ENCODE assay signal across 12 cellular contexts in the genomic region with DNA sequence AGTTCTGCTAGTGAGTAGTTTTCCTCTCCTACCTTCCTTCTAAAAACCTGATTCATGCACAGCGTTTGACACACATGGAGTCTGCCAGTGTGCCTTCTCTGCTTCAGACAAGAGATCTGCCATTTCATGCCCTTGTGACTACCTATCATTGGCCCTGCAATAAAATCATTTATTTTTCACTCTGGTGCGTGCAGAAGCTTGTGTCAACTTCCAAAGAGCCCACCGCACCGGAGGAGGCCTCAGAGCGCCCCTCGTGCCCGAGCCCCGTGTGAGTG. TPM values are rescaled to one million over a fixed set of nuclear protein-coding genes. Genes with fewer than 3 reads are reported as not detected.
DNase-seq lines count a peak whose midpoint lies in the region; ATAC-seq lines count a peak whose summit lies in the region.
"Had no signal": no experiment of that assay in that cellular context is flagged by ENCODE, and none has a peak within 500 bp of the region (broad histone marks: within the 10 kb centered on the region; RNA-seq: fewer than 3 reads in every experiment).

No MANE protein-coding gene starts in this region.

- H3K4me3 Mint-ChIP-seq in activated naive CD4-positive, alpha-beta T cell treated with anti-CD3 and anti-CD28 coated beads, Interleukin-2, amount 50 U/mL, for 24 hours = peak overlapping the region; percentile 6
- no peak overlapping the region for H3K4me3 Mint-ChIP-seq in activated CD4-positive, alpha-beta memory T cell treated with anti-CD3 and anti-CD28 coated beads, Interleukin-2, amount 10 ng/mL, durations not matched to agents 7 days and 5 days
- H3K4me3 Mint-ChIP-seq in immature natural killer cell = no peak overlapping the region
- H3K4me3 Mint-ChIP-seq: B cell had no signal

- peaks cover 28% of the 10 kb centered on the region for H3K36me3 Mint-ChIP-seq in activated naive CD4-positive, alpha-beta T cell treated with anti-CD3 and anti-CD28 coated beads, Interleukin-2, amount 50 U/mL, for 24 hours
- H3K36me3 Mint-ChIP-seq in activated CD4-positive, alpha-beta memory T cell treated with anti-CD3 and anti-CD28 coated beads, Interleukin-2, amount 10 ng/mL, durations not matched to agents 7 days and 5 days (ENCODE audit: low read depth) = peaks cover 77% of the 10 kb centered on the region
- peaks cover 20 to 54% (median 39%) of the 10 kb centered on the region in 3 donors for H3K36me3 Mint-ChIP-seq in immature natural killer cell

- H3K9me3 Mint-ChIP-seq in activated naive CD4-positive, alpha-beta T cell treated with anti-CD3 and anti-CD28 coated beads, Interleukin-2, amount 50 U/mL, for 24 hours = no peaks in the 10 kb centered on the region
- H3K9me3 Mint-ChIP-seq in activated CD4-positive, alpha-beta memory T cell treated with anti-CD3 and anti-CD28 coated beads, Interleukin-2, amount 10 ng/mL, durations not matched to agents 7 days and 5 days = no peaks in the 10 kb centered on the region
- no peaks in the 10 kb centered on the region for H3K9me3 Mint-ChIP-seq in immature natural killer cell

- no peaks in the 10 kb centered on the region for H3K27me3 Mint-ChIP-seq in activated naive CD4-positive, alpha-beta T cell treated with anti-CD3 and anti-CD28 coated beads, Interleukin-2, amount 50 U/mL, for 24 hours
- H3K27me3 Mint-ChIP-seq in activated CD4-positive, alpha-beta memory T cell treated with anti-CD3 and anti-CD28 coated beads, Interleukin-2, amount 10 ng/mL, durations not matched to agents 7 days and 5 days = no peaks in the 10 kb centered on the region
- H3K27me3 Mint-ChIP-seq in immature natural killer cell (ENCODE audit: low read depth in 3 of 3) = peaks cover 12 to 34% (median 22%) of the 10 kb centered on the region in 3 donors
- H3K27me3 Mint-ChIP-seq: B cell had no signal

- H3K9ac ChIP-seq in stomach smooth muscle (ENCODE audit: low read length in 2 of 2) = no peak overlapping the region

- peaks cover 53% of the 10 kb centered on the region for H3K4me1 Mint-ChIP-seq in activated naive CD4-positive, alpha-beta T cell treated with anti-CD3 and anti-CD28 coated beads, Interleukin-2, amount 50 U/mL, for 24 hours
- peaks cover 62% of the 10 kb centered on the region for H3K4me1 Mint-ChIP-seq in activated CD4-positive, alpha-beta memory T cell treated with anti-CD3 and anti-CD28 coated beads, Interleukin-2, amount 10 ng/mL, durations not matched to agents 7 days and 5 days
- H3K4me1 Mint-ChIP-seq in immature natural killer cell = peaks cover 25 to 39% of the 10 kb centered on the region in 2 donors

- no peak overlapping the region for H3K4me3 ChIP-seq in stomach smooth muscle (ENCODE audit: low read length in 2 of 2)

- H3K27ac ChIP-seq in stomach smooth muscle (ENCODE audit: low read length) = peak overlapping the region; percentile 24

- no peaks in the 10 kb centered on the region for H3K9me3 ChIP-seq in stomach smooth muscle (ENCODE audit: control insufficient read depth in 2 of 2, low read length in 2 of 2)

- H3K36me3 ChIP-seq in stomach smooth muscle (ENCODE audit: control insufficient read depth in 2 of 2, insufficient read depth in 2 of 2, low read length in 2 of 2) = peaks cover 64 to 67% of the 10 kb centered on the region in 2 donors

- peak overlapping the region; percentile 6 for H3K27ac Mint-ChIP-seq in activated naive CD4-positive, alpha-beta T cell treated with anti-CD3 and anti-CD28 coated beads, Interleukin-2, amount 50 U/mL, for 24 hours
- H3K27ac Mint-ChIP-seq in activated CD4-positive, alpha-beta memory T cell treated with anti-CD3 and anti-CD28 coated beads, Interleukin-2, amount 10 ng/mL, durations not matched to agents 7 days and 5 days = peak overlapping the region; percentile 66
- peak overlapping the region in 5 of 6 donors; percentile 25 to 71 (median 69) for H3K27ac Mint-ChIP-seq in immature natural killer cell

- peaks cover 57% of the 10 kb centered on the region for H3K4me1 ChIP-seq in stomach smooth muscle (ENCODE audit: control insufficient read depth, insufficient read depth, low read length)

- DNase-seq in activated naive CD4-positive, alpha-beta T cell treated with Interleukin-2 at 50 U/mL for 16 hours = no peak
- DNase-seq in activated CD4-positive, alpha-beta memory T cell treated with anti-CD3 and anti-CD28 coated beads, Interleukin-2, amount 10 ng/mL, durations not matched to agents 7 days and 5 days = no peak
- DNase-seq in immature natural killer cell (no peak), NCI-H146 (lab: John Stamatoyannopoulos, UW) (no peak), GM19240 (ENCODE audit: insufficient read length, low spot score) (no peak)
- DNase-seq: activated CD4-positive, alpha-beta T cell treated with anti-CD3 and anti-CD28 coated beads for 4 hours; EL; stimulated activated CD4-positive, alpha-beta T cell treated with anti-CD3 and anti-CD28 coated beads, Interleukin-1b, Interleukin-23, amount 100 ng/mL, for 48 hours had no signal

- CTCF ChIA-PET in activated CD4-positive, alpha-beta memory T cell treated with anti-CD3 and anti-CD28 coated beads, Interleukin-2, amount 10 ng/mL, durations not matched to agents 7 days and 5 days (lab: Charles Lee) = no interaction called here

- no peak for ATAC-seq in GM21447 (IDR thresholded peaks at IDR 0.05; ENCODE audit: unreplicated experiment)

- POLR2A ChIA-PET in activated CD4-positive, alpha-beta memory T cell treated with anti-CD3 and anti-CD28 coated beads, Interleukin-2, amount 10 ng/mL, durations not matched to agents 7 days and 5 days (lab: Charles Lee) = interaction anchor here (1.0 to 21.4 kb wide), 2 partner anchors 9 to 58 kb away, joined by 4 to 378 read pairs; a partner anchor contains a TSS

- no peaks in the 10 kb centered on the region for H3K27me3 ChIP-seq in stomach smooth muscle (ENCODE audit: control insufficient read depth in 1 of 2, insufficient read depth in 2 of 2, low read length in 2 of 2)

RNA-seq across cellular contexts. Expression of a gene that starts 13.7 kb away (rescaled TPM):
- total RNA-seq in activated CD4-positive, alpha-beta memory T cell treated with anti-CD3 and anti-CD28 coated beads, Interleukin-2, amount 10 ng/mL, durations not matched to agents 7 days and 5 days = 100 to 1,000 TPM; 675 to 699 TPM
- polyA plus RNA-seq in immature natural killer cell = 100 to 1,000 TPM in 1 of 3 donors, 10 to 100 TPM in 2; 45.7 to 110 (median 73.3) TPM

RNA-seq across cellular contexts. Expression of a gene that starts 59.4 kb away (rescaled TPM):
- total RNA-seq in activated CD4-positive, alpha-beta memory T cell treated with anti-CD3 and anti-CD28 coated beads, Interleukin-2, amount 10 ng/mL, durations not matched to agents 7 days and 5 days = 10 to 100 TPM; 36.1 to 39.1 TPM
- polyA plus RNA-seq in immature natural killer cell = 10 to 100 TPM; 20.0 to 37.4 (median 25.9) TPM

Comparison
In these comparisons a context has a peak if more than half of its experiments do, and no peak if none do; other contexts are left out.
1. H3K27ac Mint-ChIP-seq: peak in every context shown above with its lines; median percentile 69 in immature natural killer cell; 66 in activated CD4-positive, alpha-beta memory T cell treated with anti-CD3 and anti-CD28 coated beads, Interleukin-2, amount 10 ng/mL, durations not matched to agents 7 days and 5 days; 6 in activated naive CD4-positive, alpha-beta T cell treated with anti-CD3 and anti-CD28 coated beads, Interleukin-2, amount 50 U/mL, for 24 hours.